Comparison of ENCODE assay signal across 26 cellular contexts in genomic region chr16:1074379-1074649, GRCh38. TPM values are rescaled to one million over a fixed set of nuclear protein-coding genes. Genes with fewer than 3 reads are reported as not detected.
DNase-seq lines count a peak whose midpoint lies in the region; ATAC-seq, FAIRE-seq and TF ChIP-seq lines count a peak whose summit lies in the region.
"Had no signal": no experiment of that assay in that cellular context is flagged by ENCODE, and none has a peak within 500 bp of the region (broad histone marks: within the 10 kb centered on the region; RNA-seq: fewer than 3 reads in every experiment).

No MANE protein-coding gene starts in this region.

- H4K91ac ChIP-seq in H1 (replicated peaks; ENCODE audit: insufficient read length, low read length): no peak overlapping the region
- no peak overlapping the region for H4K91ac ChIP-seq in neuronal stem cell (ENCODE audit: low read depth, low read length, poor library complexity)

- no peak overlapping the region for H2AFZ ChIP-seq in HepG2 (ENCODE audit: low read length)
- no peak overlapping the region for H2AFZ ChIP-seq in H1 (ENCODE audit: low read length)
- no peak overlapping the region for H2AFZ ChIP-seq in neuronal stem cell (ENCODE audit: low read length)

- CTCF ChIA-PET in HepG2 (lab: Yijun Ruan, JAX; ENCODE audit: low intra/inter-chr PET ratio, low total read pairs) (interaction anchor here (1.7 to 2.0 kb wide), 2 partner anchors 16 to 29 kb away, joined by 8 read pairs; no protein-coding TSS in a partner anchor), H1 (lab: Charles Lee; ENCODE audit: partially characterized antibody) (interaction anchor here (1.0 to 2.6 kb wide), 11 partner anchors 9 to 86 kb away, joined by 3 to 8 read pairs (median 4); no protein-coding TSS in a partner anchor)

- H2BK15ac ChIP-seq in H1 (ENCODE audit: low read length) (0 out of 2 replicates have a peak overlapping the region, but pooled peaks have one; percentile 72), neuronal stem cell (ENCODE audit: low read length) (peak overlapping the region; percentile 75)

- H2BK120ac ChIP-seq in H1 (replicated peaks; ENCODE audit: low read depth, low read length) (no peak overlapping the region), neuronal stem cell (ENCODE audit: low read depth, low read length) (no peak overlapping the region)

- H4K5ac ChIP-seq in H1 (ENCODE audit: insufficient read length, low read depth, low read length): no peak overlapping the region

- H3K23ac ChIP-seq in H1 (ENCODE audit: insufficient read length) (no peak overlapping the region), neuronal stem cell (ENCODE audit: low read depth, low read length, poor library complexity) (peak overlapping the region; percentile 55)

- WGBS in HepG2 (ENCODE audit: low lambda C conversion rate): 33% methylated on average over 5 of the region's 11 CpGs
- WGBS in right lobe of liver (ENCODE audit: insufficient coverage, low coverage, low lambda C conversion rate, missing lambda C conversion rate): no CpG with 5 or more reads among the region's 11 CpGs
- WGBS in H1 (ENCODE audit: extremely low coverage in 1 of 2, insufficient coverage in 1 of 2, insufficient read length in 1 of 2, insufficient replicate concordance in 2 of 2, low coverage in 1 of 2, low lambda C conversion rate in 2 of 2, missing lambda C conversion rate in 1 of 2), 2 experiments: 88% methylated on average over 10 of the region's 11 CpGs; no CpG with 5 or more reads in 1 of the 2 experiments
- WGBS in neuronal stem cell (ENCODE audit: extremely low coverage in 2 of 2, insufficient read length in 2 of 2, insufficient replicate concordance in 1 of 2), 2 donors: no CpG with 5 or more reads among the region's 11 CpGs

- H3K4me3 ChIP-seq in HepG2 (replicated peaks in 1 of 3; ENCODE audit: insufficient read depth in 1 of 3, low read depth in 2 of 3, low read length in 3 of 3): no peak overlapping the region
- H3K4me3 ChIP-seq in right lobe of liver: no peak overlapping the region
- H3K4me3 ChIP-seq in NT2/D1 (ENCODE audit: insufficient read length, low read depth): no peak overlapping the region
- H3K4me3 ChIP-seq in H1 (ENCODE audit: extremely low read depth in 1 of 4, insufficient read depth in 2 of 4, low read depth in 3 of 4, low read length in 4 of 4): no peak overlapping the region
- no peak overlapping the region for H3K4me3 ChIP-seq in neuronal stem cell (ENCODE audit: low read length in 2 of 2)
- H3K4me3 ChIP-seq: BLaER1, GM12878 had no signal

- H3K9me3 ChIP-seq in HepG2 (ENCODE audit: low read length): no peaks in the 10 kb centered on the region
- H3K9me3 ChIP-seq in right lobe of liver: no peaks in the 10 kb centered on the region
- no peaks in the 10 kb centered on the region for H3K9me3 ChIP-seq in NT2/D1 (ENCODE audit: insufficient read depth, low read length)
- H3K9me3 ChIP-seq in H1 (ENCODE audit: insufficient read depth in 2 of 2, low read depth in 1 of 2, low read length in 1 of 2): no peaks in the 10 kb centered on the region
- no peaks in the 10 kb centered on the region for H3K9me3 ChIP-seq in neuronal stem cell (replicated peaks in 1 of 2; ENCODE audit: control insufficient read depth in 2 of 2, insufficient read depth in 1 of 2, low read depth in 1 of 2, low read length in 2 of 2)
- H3K9me3 ChIP-seq: BE2C, BLaER1 had no signal

- TF ChIP-seq RAD21 in HepG2 (CRISPR knock-in tag; IDR thresholded peaks at IDR 0.05) (no peak), H1 (IDR thresholded peaks at IDR 0.05 in 1 of 2, conservative IDR thresholded peaks at IDR 0.05 in 1 of 2; ENCODE audit: low read depth in 2 of 2, low read length in 2 of 2) (no peak)

- H3K23me2 ChIP-seq in H1 (ENCODE audit: low read depth, low read length): peaks cover 7% of the 10 kb centered on the region; the same call in 1 of the 2 replicates

- intact Hi-C loops in HepG2 (cut with micrococcal nuclease; ENCODE audit: unreplicated experiment) (no loop called here), right lobe of liver (cut with DNase I) (no loop called here)

- H2BK12ac ChIP-seq in H1 (ENCODE audit: low read depth, low read length) (no peak overlapping the region), neuronal stem cell (ENCODE audit: low read length) (no peak overlapping the region)

- H3K4me2 ChIP-seq in HepG2 (ENCODE audit: low read depth, low read length) (no peak overlapping the region), H1 (ENCODE audit: insufficient read depth in 1 of 2, low read depth in 2 of 2, low read length in 2 of 2) (no peak overlapping the region), neuronal stem cell (ENCODE audit: insufficient read depth, low read length, poor library complexity, severe bottlenecking) (no peak overlapping the region)

- no peak overlapping the region for H2AK5ac ChIP-seq in H1 (ENCODE audit: low read depth, low read length)
- H2AK5ac ChIP-seq in neuronal stem cell (ENCODE audit: low read depth, low read length): peak overlapping the region; percentile 94

- no peaks in the 10 kb centered on the region for H3K79me2 ChIP-seq in HepG2 (ENCODE audit: insufficient read depth, low read length)
- H3K79me2 ChIP-seq in H1 (ENCODE audit: control insufficient read depth in 1 of 2, insufficient read depth in 2 of 2, low read length in 2 of 2): no peaks in the 10 kb centered on the region

- H3K36me3 ChIP-seq in HepG2 (replicated peaks in 1 of 2; ENCODE audit: control insufficient read depth in 1 of 2, insufficient read depth in 2 of 2, low read length in 2 of 2) (no peaks in the 10 kb centered on the region), right lobe of liver (no peaks in the 10 kb centered on the region), NT2/D1 (ENCODE audit: insufficient read depth, insufficient read length, low read length) (no peaks in the 10 kb centered on the region), H1 (ENCODE audit: control insufficient read depth in 2 of 4, insufficient read depth in 4 of 4, low read length in 3 of 4) (no peaks in the 10 kb centered on the region), neuronal stem cell (replicated peaks in 1 of 2; ENCODE audit: control insufficient read depth in 2 of 2, insufficient read depth in 2 of 2, low read length in 2 of 2) (no peaks in the 10 kb centered on the region)
- H3K36me3 ChIP-seq: BE2C, BLaER1 had no signal

- H3K18ac ChIP-seq in H1 (ENCODE audit: extremely low read depth, low read length) (no peak overlapping the region), neuronal stem cell (ENCODE audit: low read length) (peak overlapping the region; percentile 64)

- POLR2A ChIA-PET in HepG2 (lab: Yijun Ruan, JAX): interaction anchor here (0.9 to 1.1 kb wide), 3 partner anchors 12 to 19 kb away, joined by 3 to 5 read pairs (median 4); no protein-coding TSS in a partner anchor
- POLR2A ChIA-PET in H1 (lab: Charles Lee; ENCODE audit: partially characterized antibody): no interaction called here

- no peak for TF ChIP-seq EP300 in HepG2 (IDR thresholded peaks at IDR 0.05; ENCODE audit: low read depth in 2 of 2, low read length in 2 of 2)
- no peak for TF ChIP-seq EP300 in HepG2 (CRISPR knock-in tag; IDR thresholded peaks at IDR 0.05; ENCODE audit: borderline replicate concordance)
- no peak for TF ChIP-seq EP300 in H1 (IDR thresholded peaks at IDR 0.05; ENCODE audit: borderline replicate concordance in 1 of 2, low read depth in 2 of 2, low read length in 2 of 2)

- no peak overlapping the region for H2BK20ac ChIP-seq in H1 (ENCODE audit: low read length)

- no peak overlapping the region for H2BK5ac ChIP-seq in H1 (ENCODE audit: low read depth, low read length)
- no peak overlapping the region for H2BK5ac ChIP-seq in neuronal stem cell (ENCODE audit: low read length)

- FAIRE-seq in HepG2 (lab: Jason Lieb, UNC): no peak
- no peak for FAIRE-seq in H1 (lab: Jason Lieb, UNC)
- FAIRE-seq: A204.1, G401.6, GM12878, GM12892, GM18507 had no signal

- peaks cover 9 to 46% of the 10 kb centered on the region in 2 experiments; a peak in 4 of 5 replicates for H3K27me3 ChIP-seq in HepG2 (ENCODE audit: control insufficient read depth in 1 of 2, insufficient read depth in 2 of 2, low read length in 2 of 2)
- H3K27me3 ChIP-seq in right lobe of liver: peaks cover 0 to 36% of the 10 kb centered on the region in 2 donors
- peaks cover 52% of the 10 kb centered on the region for H3K27me3 ChIP-seq in NT2/D1 (ENCODE audit: insufficient read depth, insufficient read length)
- peaks cover 2 to 16% (median 12%) of the 10 kb centered on the region in 4 experiments; a peak in 6 of 7 replicates for H3K27me3 ChIP-seq in H1 (replicated peaks in 1 of 4; ENCODE audit: control insufficient read depth in 3 of 4, extremely low read depth in 1 of 4, insufficient read depth in 3 of 4, low read length in 3 of 4)
- H3K27me3 ChIP-seq in neuronal stem cell (ENCODE audit: control insufficient read depth in 3 of 3, insufficient read depth in 3 of 3, low read depth in 1 of 3, low read length in 3 of 3): peaks cover 4 to 54% (median 24%) of the 10 kb centered on the region in 3 experiments

- BruUV-seq in HepG2 (replicated peaks; lab: Mats Ljungman, UMichigan): no TSS peak

- in situ Hi-C loops in HepG2 (cut with HindIII; ENCODE audit: extremely low pct_ligation_motif_present, low pct_unique_long_range_greater_than_20kb): no loop called here

- H3K27ac ChIP-seq in HepG2 (ENCODE audit: extremely low read length, insufficient read depth, low read length): no peak overlapping the region
- no peak overlapping the region for H3K27ac ChIP-seq in right lobe of liver
- no peak overlapping the region for H3K27ac ChIP-seq in H1 (ENCODE audit: low read depth, low read length)
- no peak overlapping the region for H3K27ac ChIP-seq in neuronal stem cell (replicated peaks; ENCODE audit: low read length)
- H3K27ac ChIP-seq: BLaER1 had no signal

- H4K8ac ChIP-seq in H1 (ENCODE audit: extremely low read depth, insufficient read depth, low read length): peak overlapping the region; percentile 51; the same call in 1 of the 2 replicates
- H4K8ac ChIP-seq in neuronal stem cell (ENCODE audit: low read depth, low read length): no peak overlapping the region

- DNase-seq in HepG2 (ENCODE audit: low spot score) (no peak), right lobe of liver (no peak), NT2/D1 (ENCODE audit: low read depth, low spot score) (no peak), H1 (ENCODE audit: low read depth in 1 of 2, low spot score in 2 of 2) (no peak), neuronal stem cell (ENCODE audit: low spot score) (no peak), T-helper 1 cell (no peak), GDM1 (lab: John Stamatoyannopoulos, UW) (no peak), cerebellum (ENCODE audit: low spot score) (no peak)
- DNase-seq: 8988T; ACHN; BE2C; C1 segment of cervical spinal cord; CD4-positive, alpha-beta memory T cell; CD4-positive, CD25-positive, alpha-beta regulatory T cell; CD8-positive, alpha-beta memory T cell; COR-L47; DMS79 treated with DMSO at 0.1 percent for 48 hours had no signal

- TF ChIP-seq POLR2A in HepG2 (IDR thresholded peaks at IDR 0.05; ENCODE audit: insufficient read depth in 1 of 2, low read depth in 2 of 2, low read length in 2 of 2) (0 out of 4 replicates have a peak, but pooled peaks of 1 of the 2 experiments have one; percentile 13), right lobe of liver (IDR thresholded peaks at IDR 0.05) (no peak), H1 (IDR thresholded peaks at IDR 0.05; ENCODE audit: control extremely low read depth in 1 of 2, low read depth in 2 of 2, low read length in 2 of 2) (no peak)

- H3K56ac ChIP-seq in H1 (replicated peaks; ENCODE audit: insufficient read length, low read depth, low read length): no peak overlapping the region

- H3K14ac ChIP-seq in H1 (ENCODE audit: insufficient read length) (no peak overlapping the region), neuronal stem cell (ENCODE audit: low read length) (no peak overlapping the region)

- H3K4me1 ChIP-seq in HepG2 (ENCODE audit: insufficient read depth, low read length) (peaks cover 38% of the 10 kb centered on the region), right lobe of liver (peaks cover 0 to 12% (median 2%) of the 10 kb centered on the region in 4 donors), NT2/D1 (ENCODE audit: insufficient read depth, insufficient read length) (peaks cover 13% of the 10 kb centered on the region), H1 (replicated peaks in 1 of 4; ENCODE audit: control insufficient read depth in 3 of 4, insufficient read depth in 4 of 4, low read length in 3 of 4) (peaks cover 0 to 22% (median 16%) of the 10 kb centered on the region in 4 experiments; a peak in 6 of 7 replicates), neuronal stem cell (ENCODE audit: control insufficient read depth in 2 of 2, insufficient read depth in 1 of 2, low read depth in 1 of 2, low read length in 2 of 2) (peaks cover 4 to 20% of the 10 kb centered on the region in 2 donors)

- H3K79me1 ChIP-seq in H1 (ENCODE audit: low read depth, low read length) (no peaks in the 10 kb centered on the region), neuronal stem cell (ENCODE audit: low read depth, low read length) (peaks cover 3% of the 10 kb centered on the region)

- no peak for TF ChIP-seq CTCF in HepG2 (CRISPR knock-in tag; IDR thresholded peaks at IDR 0.05)
- no peak for TF ChIP-seq CTCF in right lobe of liver (IDR thresholded peaks at IDR 0.05)
- no peak for TF ChIP-seq CTCF in H1 (IDR thresholded peaks at IDR 0.05; ENCODE audit: control extremely low read depth in 1 of 3, insufficient read depth in 1 of 3, low read depth in 1 of 3, low read length in 3 of 3)

- H3K4ac ChIP-seq in H1 (replicated peaks; ENCODE audit: insufficient read length, low read depth, low read length) (no peak overlapping the region), neuronal stem cell (ENCODE audit: low read length) (no peak overlapping the region)

- 0 out of 2 replicates have a peak, but pooled peaks cover 5% of the 10 kb centered on the region for H4K20me1 ChIP-seq in HepG2 (ENCODE audit: insufficient read depth, low read length)
- H4K20me1 ChIP-seq in H1 (replicated peaks in 1 of 2; ENCODE audit: control insufficient read depth in 1 of 2, insufficient read depth in 2 of 2, low read length in 2 of 2): peaks cover 0 to 5% of the 10 kb centered on the region in 2 experiments

- ATAC-seq in HepG2: no peak
- ATAC-seq in right lobe of liver: no peak
- ATAC-seq: GM12878 had no signal

- H3K9ac ChIP-seq in HepG2 (ENCODE audit: insufficient read depth, low read depth, low read length) (no peak overlapping the region), NT2/D1 (ENCODE audit: insufficient read length, low read depth) (peak overlapping the region; percentile 4), H1 (replicated peaks in 1 of 4; ENCODE audit: extremely low read depth in 1 of 4, low read depth in 3 of 4, low read length in 3 of 4) (no peak overlapping the region), neuronal stem cell (ENCODE audit: low read depth, low read length, poor library complexity) (no peak overlapping the region)
- H3K9ac ChIP-seq: BLaER1 had no signal

RNA-seq across cellular contexts. Expression of gene SSTR5, which starts 1.8 kb away (rescaled TPM):
- total RNA-seq in HepG2 (2016; rRNA removed; fragmentation: Illumina TruSeq; extraction: Trizol) (0.14 and 0.49 TPM in 2 replicates), right lobe of liver (not detected), cerebellum (not detected)
- 0.18 TPM in 1 of 2 replicates, not detected in the other for total RNA-seq in HepG2 (2016; cell fraction: cytosol; rRNA removed; fragmentation: Illumina TruSeq; extraction: Trizol; ENCODE audit: low read depth)
- 0.22 TPM in 1 of 2 replicates, not detected in the other for total RNA-seq in HepG2 (2016; cell fraction: insoluble cytoplasmic fraction; rRNA removed; fragmentation: Illumina TruSeq; extraction: Trizol)
- total RNA-seq in HepG2 (2016; cell fraction: membrane; rRNA removed; fragmentation: Illumina TruSeq; extraction: Trizol): 0.14 and 0.15 TPM in 2 replicates
- total RNA-seq in HepG2 (2016; cell fraction: nucleus; rRNA removed; fragmentation: Illumina TruSeq; extraction: Trizol): not detected in 2 replicates
- polyA plus RNA-seq in HepG2 (2011; rRNA removed) (0.20 and 0.26 TPM in 2 replicates), H1 (2011; rRNA removed) (0.60 and 0.61 TPM in 2 replicates)
- polyA plus RNA-seq in HepG2 (2011; cell fraction: cytosol; rRNA removed): 0.55 and 0.79 TPM in 2 replicates
- polyA plus RNA-seq in HepG2 (2011; cell fraction: nucleus; rRNA removed): 0.55 and 0.62 TPM in 2 replicates
- 1.3 and 2.0 TPM in 2 replicates for polyA plus RNA-seq in HepG2 (2012)
- polyA plus RNA-seq in HepG2 (2016; cell fraction: cytosol; fragmentation: Illumina TruSeq; extraction: Trizol; ENCODE audit: low read depth): not detected in 2 replicates
- not detected in 2 replicates for polyA plus RNA-seq in HepG2 (2016; cell fraction: insoluble cytoplasmic fraction; fragmentation: Illumina TruSeq; extraction: Trizol; ENCODE audit: low read depth)
- 0.18 TPM in 1 of 2 replicates, not detected in the other for polyA plus RNA-seq in HepG2 (2016; cell fraction: membrane; fragmentation: Illumina TruSeq; extraction: Trizol; ENCODE audit: low read depth)
- 0.36 TPM in 1 of 2 replicates, not detected in the other for polyA plus RNA-seq in HepG2 (2016; cell fraction: nucleus; fragmentation: Illumina TruSeq; extraction: Trizol; ENCODE audit: insufficient read depth, low read depth)
- 0.26 and 1.1 TPM in 2 replicates for polyA minus RNA-seq in HepG2 (2011; rRNA and poly(A)+ RNA removed; ENCODE audit: low replicate concordance)
- polyA minus RNA-seq in HepG2 (2011; cell fraction: cytosol; rRNA and poly(A)+ RNA removed): 0.44 and 0.59 TPM in 2 replicates
- 0.26 TPM in 1 of 2 replicates, not detected in the other for polyA minus RNA-seq in HepG2 (2011; cell fraction: nucleus; rRNA and poly(A)+ RNA removed)
- 0.31 and 0.56 TPM in 2 replicates for total RNA-seq in H1 (2021; fragmentation: NEBNext Ultra II Directional; extraction: Animal tissue kit (Norgen Biotek cat#: 25700))
- polyA plus RNA-seq in H1 (2011; cell fraction: cytosol; rRNA removed): 0.69 TPM
- polyA plus RNA-seq in H1 (2011; cell fraction: nucleus; rRNA removed): 1.4 TPM
- 0.27 to 0.40 TPM (median 0.28 TPM) in 3 of 4 replicates, not detected in the other for polyA plus RNA-seq in H1 (2012, experiment 1 of 2)
- 0.42 TPM for polyA plus RNA-seq in H1 (2012, experiment 2 of 2)
- polyA plus RNA-seq in H1 (2013, experiment 1 of 2): 0.45 TPM
- 0.53 TPM for polyA plus RNA-seq in H1 (2013, experiment 2 of 2)
- 0.13 TPM in 1 of 2 replicates, not detected in the other for polyA minus RNA-seq in H1 (2011; rRNA and poly(A)+ RNA removed)
- not detected for polyA minus RNA-seq in H1 (2011; cell fraction: cytosol; rRNA and poly(A)+ RNA removed)
- polyA minus RNA-seq in H1 (2011; cell fraction: nucleus; rRNA and poly(A)+ RNA removed): 0.80 TPM
- not detected for polyA plus RNA-seq in neuronal stem cell (2013, experiment 1 of 2)
- polyA plus RNA-seq in neuronal stem cell (2013, experiment 2 of 2): not detected
- total RNA-seq: A673; CD4-positive, alpha-beta memory T cell; CD4-positive, CD25-positive, alpha-beta regulatory T cell; CD8-positive, alpha-beta memory T cell; GM12878 had no signal
- polyA plus RNA-seq: AG04450; CD14-positive monocyte; CD4-positive, alpha-beta memory T cell; CD4-positive, CD25-positive, alpha-beta regulatory T cell; CD8-positive, alpha-beta memory T cell; GM12878 had no signal

RNA-seq across cellular contexts. Expression of gene C1QTNF8, which starts 21.7 kb away (rescaled TPM):
- total RNA-seq in HepG2 (2016; rRNA removed; fragmentation: Illumina TruSeq; extraction: Trizol) (0.09 TPM in 1 of 2 replicates, not detected in the other), right lobe of liver (not detected), cerebellum (not detected)
- total RNA-seq in HepG2 (2016; cell fraction: cytosol; rRNA removed; fragmentation: Illumina TruSeq; extraction: Trizol; ENCODE audit: low read depth): 0.20 TPM in 1 of 2 replicates, not detected in the other
- not detected in 2 replicates for total RNA-seq in HepG2 (2016; cell fraction: insoluble cytoplasmic fraction; rRNA removed; fragmentation: Illumina TruSeq; extraction: Trizol)
- not detected in 2 replicates for total RNA-seq in HepG2 (2016; cell fraction: membrane; rRNA removed; fragmentation: Illumina TruSeq; extraction: Trizol)
- total RNA-seq in HepG2 (2016; cell fraction: nucleus; rRNA removed; fragmentation: Illumina TruSeq; extraction: Trizol): 0.22 TPM in 1 of 2 replicates, not detected in the other
- polyA plus RNA-seq in HepG2 (2011; rRNA removed) (not detected in 2 replicates), H1 (2011; rRNA removed) (not detected in 2 replicates)
- polyA plus RNA-seq in HepG2 (2011; cell fraction: cytosol; rRNA removed): not detected in 2 replicates
- polyA plus RNA-seq in HepG2 (2011; cell fraction: nucleus; rRNA removed): 0.13 TPM in 1 of 2 replicates, not detected in the other
- polyA plus RNA-seq in HepG2 (2012): not detected in 2 replicates
- polyA plus RNA-seq in HepG2 (2016; cell fraction: cytosol; fragmentation: Illumina TruSeq; extraction: Trizol; ENCODE audit: low read depth): not detected in 2 replicates
- not detected in 2 replicates for polyA plus RNA-seq in HepG2 (2016; cell fraction: insoluble cytoplasmic fraction; fragmentation: Illumina TruSeq; extraction: Trizol; ENCODE audit: low read depth)
- not detected in 2 replicates for polyA plus RNA-seq in HepG2 (2016; cell fraction: membrane; fragmentation: Illumina TruSeq; extraction: Trizol; ENCODE audit: low read depth)
- polyA plus RNA-seq in HepG2 (2016; cell fraction: nucleus; fragmentation: Illumina TruSeq; extraction: Trizol; ENCODE audit: insufficient read depth, low read depth): not detected in 2 replicates
- polyA minus RNA-seq in HepG2 (2011; rRNA and poly(A)+ RNA removed; ENCODE audit: low replicate concordance): not detected in 2 replicates
- not detected in 2 replicates for polyA minus RNA-seq in HepG2 (2011; cell fraction: cytosol; rRNA and poly(A)+ RNA removed)
- not detected in 2 replicates for polyA minus RNA-seq in HepG2 (2011; cell fraction: nucleus; rRNA and poly(A)+ RNA removed)
- total RNA-seq in H1 (2021; fragmentation: NEBNext Ultra II Directional; extraction: Animal tissue kit (Norgen Biotek cat#: 25700)): not detected in 2 replicates
- not detected for polyA plus RNA-seq in H1 (2011; cell fraction: cytosol; rRNA removed)
- 0.06 TPM for polyA plus RNA-seq in H1 (2011; cell fraction: nucleus; rRNA removed)
- 0.19 TPM in 1 of 4 replicates, not detected in the others for polyA plus RNA-seq in H1 (2012, experiment 1 of 2)
- not detected for polyA plus RNA-seq in H1 (2012, experiment 2 of 2)
- not detected for polyA plus RNA-seq in H1 (2013, experiment 1 of 2)
- polyA plus RNA-seq in H1 (2013, experiment 2 of 2): not detected
- not detected in 2 replicates for polyA minus RNA-seq in H1 (2011; rRNA and poly(A)+ RNA removed)
- not detected for polyA minus RNA-seq in H1 (2011; cell fraction: cytosol; rRNA and poly(A)+ RNA removed)
- not detected for polyA minus RNA-seq in H1 (2011; cell fraction: nucleus; rRNA and poly(A)+ RNA removed)
- not detected for polyA plus RNA-seq in neuronal stem cell (2013, experiment 1 of 2)
- polyA plus RNA-seq in neuronal stem cell (2013, experiment 2 of 2): not detected
- total RNA-seq: A673; CD4-positive, alpha-beta memory T cell; CD4-positive, CD25-positive, alpha-beta regulatory T cell; CD8-positive, alpha-beta memory T cell; GM12878 had no signal
- polyA plus RNA-seq: AG04450; CD14-positive monocyte; CD4-positive, alpha-beta memory T cell; CD4-positive, CD25-positive, alpha-beta regulatory T cell; CD8-positive, alpha-beta memory T cell; GM12878 had no signal
